ENCODE assay signal across 25 cellular contexts in genomic region chr17:8844229-8845218, GRCh38. TPM values are rescaled to one million over a fixed set of nuclear protein-coding genes. Genes with fewer than 3 reads are reported as not detected.
DNase-seq lines count a peak whose midpoint lies in the region; ATAC-seq, FAIRE-seq and TF ChIP-seq lines count a peak whose summit lies in the region.
"Had no signal": no experiment of that assay in that cellular context is flagged by ENCODE, and none has a peak within 500 bp of the region (broad histone marks: within the 10 kb centered on the region; RNA-seq: fewer than 3 reads in every experiment).

No MANE protein-coding gene starts in this region.

- FAIRE-seq in bronchial epithelial cell (lab: Jason Lieb, UNC) = no peak
- FAIRE-seq: RCC 7860 had no signal

- H3K27ac ChIP-seq in BLaER1 treated with 17β-estradiol and CSF1 and Interleukin-3, amounts not matched to agents 10 nM and 100 nM = peak overlapping the region in 10 of 11 experiments; percentile 42 to 75 (median 57); a peak in 20 of 22 replicates

- H3K9ac ChIP-seq in BLaER1 treated with 17β-estradiol and CSF1 and Interleukin-3, amounts not matched to agents 10 nM and 100 nM = peak overlapping the region in 5 of 11 experiments; percentile 29 to 58 (median 48); a peak in 4 of 22 replicates

- peak; percentile 64 for ATAC-seq in stimulated activated effector memory CD8-positive, alpha-beta T cell treated with anti-CD3 and anti-CD28 coated beads, Interleukin-12 subunit alpha, Interleukin-12 subunit beta, amount 100 ng/mL, for 72 hours
- no peak for ATAC-seq in activated naive CD8-positive, alpha-beta T cell treated with anti-CD3 and anti-CD28 coated beads, Interleukin-2, amount 50 U/mL, for 24 hours

- TF ChIP-seq CTCF in HFF-Myc (IDR thresholded peaks at IDR 0.05; ENCODE audit: low read depth, low read length, missing control alignments) = no peak
- no peak for TF ChIP-seq CTCF in bronchial epithelial cell (IDR thresholded peaks at IDR 0.05; ENCODE audit: insufficient read depth, low read length, severe bottlenecking)

- no peak overlapping the region for H3K4me3 ChIP-seq in BLaER1 treated with 17β-estradiol and CSF1 and Interleukin-3, amounts not matched to agents 10 nM and 100 nM
- H3K4me3 ChIP-seq in HFF-Myc (replicated peaks; ENCODE audit: low read depth, low read length) (0 out of 2 replicates have a peak overlapping the region, but pooled peaks have one; percentile 9), bronchial epithelial cell (ENCODE audit: low read depth, low read length) (no peak overlapping the region)

- H3K4me3 Mint-ChIP-seq in stimulated activated effector memory CD8-positive, alpha-beta T cell treated with anti-CD3 and anti-CD28 coated beads, Interleukin-12 subunit alpha, Interleukin-12 subunit beta, amount 100 ng/mL, for 72 hours = no peak overlapping the region
- no peak overlapping the region for H3K4me3 Mint-ChIP-seq in activated naive CD8-positive, alpha-beta T cell treated with anti-CD3 and anti-CD28 coated beads, Interleukin-2, amount 50 U/mL, for 24 hours
- H3K4me3 Mint-ChIP-seq: CD4-positive, alpha-beta T cell had no signal

- H3K4me1 Mint-ChIP-seq in stimulated activated effector memory CD8-positive, alpha-beta T cell treated with anti-CD3 and anti-CD28 coated beads, Interleukin-12 subunit alpha, Interleukin-12 subunit beta, amount 100 ng/mL, for 72 hours = peaks cover 8% of the 10 kb centered on the region
- H3K4me1 Mint-ChIP-seq in activated naive CD8-positive, alpha-beta T cell treated with anti-CD3 and anti-CD28 coated beads, Interleukin-2, amount 50 U/mL, for 24 hours = peaks cover 6% of the 10 kb centered on the region

- H3K27me3 ChIP-seq in BLaER1 treated with 17β-estradiol and CSF1 and Interleukin-3, amounts not matched to agents 10 nM and 100 nM = no peaks in the 10 kb centered on the region
- H3K27me3 ChIP-seq in bronchial epithelial cell (ENCODE audit: control insufficient read depth, insufficient read depth, low read length) = no peaks in the 10 kb centered on the region

- H3K9me3 ChIP-seq in BLaER1 treated with 17β-estradiol and CSF1 and Interleukin-3, amounts not matched to agents 10 nM and 100 nM (replicated peaks in 1 of 11) = peaks cover 0 to 26% (median 12%) of the 10 kb centered on the region in 11 experiments; a peak in 17 of 22 replicates
- H3K9me3 ChIP-seq: Caco-2 had no signal

- H4K20me1 ChIP-seq in BLaER1 treated with 17β-estradiol and CSF1 and Interleukin-3, amounts not matched to agents 10 nM and 100 nM = peaks cover 0 to 51% (median 0%) of the 10 kb centered on the region in 11 experiments; a peak in 4 of 22 replicates

- peaks cover 4 to 80% (median 49%) of the 10 kb centered on the region in 11 experiments; a peak in 17 of 22 replicates for H3K36me3 ChIP-seq in BLaER1 treated with 17β-estradiol and CSF1 and Interleukin-3, amounts not matched to agents 10 nM and 100 nM
- H3K36me3 ChIP-seq in bronchial epithelial cell (ENCODE audit: control insufficient read depth, insufficient read depth, low read length) = no peaks in the 10 kb centered on the region

- no peak overlapping the region for H3K27ac Mint-ChIP-seq in stimulated activated effector memory CD8-positive, alpha-beta T cell treated with anti-CD3 and anti-CD28 coated beads, Interleukin-12 subunit alpha, Interleukin-12 subunit beta, amount 100 ng/mL, for 72 hours
- H3K27ac Mint-ChIP-seq in activated naive CD8-positive, alpha-beta T cell treated with anti-CD3 and anti-CD28 coated beads, Interleukin-2, amount 50 U/mL, for 24 hours = no peak overlapping the region
- H3K27ac Mint-ChIP-seq: CD4-positive, alpha-beta T cell had no signal

- H3K9me3 Mint-ChIP-seq in stimulated activated effector memory CD8-positive, alpha-beta T cell treated with anti-CD3 and anti-CD28 coated beads, Interleukin-12 subunit alpha, Interleukin-12 subunit beta, amount 100 ng/mL, for 72 hours = no peaks in the 10 kb centered on the region
- H3K9me3 Mint-ChIP-seq in activated naive CD8-positive, alpha-beta T cell treated with anti-CD3 and anti-CD28 coated beads, Interleukin-2, amount 50 U/mL, for 24 hours = no peaks in the 10 kb centered on the region
- H3K9me3 Mint-ChIP-seq: CD4-positive, alpha-beta T cell had no signal

- no peaks in the 10 kb centered on the region for H3K27me3 Mint-ChIP-seq in activated naive CD8-positive, alpha-beta T cell treated with anti-CD3 and anti-CD28 coated beads, Interleukin-2, amount 50 U/mL, for 24 hours
- H3K27me3 Mint-ChIP-seq: CD4-positive, alpha-beta T cell had no signal

- peak overlapping the region; percentile 62 to 84 (median 74) for H3K4me2 ChIP-seq in BLaER1 treated with 17β-estradiol and CSF1 and Interleukin-3, amounts not matched to agents 10 nM and 100 nM

- H3K36me3 Mint-ChIP-seq in stimulated activated effector memory CD8-positive, alpha-beta T cell treated with anti-CD3 and anti-CD28 coated beads, Interleukin-12 subunit alpha, Interleukin-12 subunit beta, amount 100 ng/mL, for 72 hours = peaks cover 34% of the 10 kb centered on the region
- H3K36me3 Mint-ChIP-seq in activated naive CD8-positive, alpha-beta T cell treated with anti-CD3 and anti-CD28 coated beads, Interleukin-2, amount 50 U/mL, for 24 hours (ENCODE audit: low read depth) = no peaks in the 10 kb centered on the region

- peaks cover 26 to 50% (median 37%) of the 10 kb centered on the region in 10 experiments for H3K4me1 ChIP-seq in BLaER1 treated with 17β-estradiol and CSF1 and Interleukin-3, amounts not matched to agents 10 nM and 100 nM
- H3K4me1 ChIP-seq: Caco-2 had no signal

- DNase-seq in HFF-Myc (ENCODE audit: extremely low read depth, low read depth) = peak; percentile 64
- DNase-seq in bronchial epithelial cell (ENCODE audit: low read depth) = peak; percentile 47
- DNase-seq in stimulated activated effector memory CD8-positive, alpha-beta T cell treated with anti-CD3 and anti-CD28 coated beads, Interleukin-12 subunit alpha, Interleukin-12 subunit beta, amount 100 ng/mL, for 72 hours (ENCODE audit: low spot score in 2 of 2) = no peak
- no peak for DNase-seq in mesenteric fat pad (ENCODE audit: low spot score)
- no peak for DNase-seq in activated naive CD8-positive, alpha-beta T cell treated with anti-CD3 and anti-CD28 coated beads, Interleukin-2, amount 50 U/mL, for 24 hours
- no peak for DNase-seq in AML-193 (lab: John Stamatoyannopoulos, UW)
- DNase-seq: Caco-2; CD4-positive, alpha-beta T cell; GDM1; H7; MM.1S; NCI-H1092; NCI-H1436 treated with DMSO at 0.1 percent for 48 hours; NCI-H2029 treated with DMSO at 0.1 percent for 48 hours; NCI-H2171; NCI-H446; NCI-H748 treated with DMSO at 0.1 percent for 48 hours; NK-92 treated with Interleukin-12 subunit alpha and Interleukin-12 subunit beta, amount 100 ng/mL, for 24 hours; SHP77; T-helper 1 cell had no signal

RNA-seq across cellular contexts. Expression of gene PIK3R6, which starts 22.9 kb away (rescaled TPM):
- total RNA-seq in bronchial epithelial cell (not detected in 2 replicates), mesenteric fat pad (1.6 TPM)
- total RNA-seq: Caco-2, Daoy, LHCN-M2, OCI-LY7 had no signal

RNA-seq across cellular contexts. Expression of gene MFSD6L, which starts 45.4 kb away (rescaled TPM):
- 0.13 TPM in 1 of 2 replicates, not detected in the other for total RNA-seq in bronchial epithelial cell
- total RNA-seq in mesenteric fat pad = not detected
- total RNA-seq: Caco-2, Daoy, H7, LHCN-M2, OCI-LY7 had no signal

Comparison
In these comparisons a context has a peak if more than half of its experiments do, and no peak if none do; other contexts are left out.
1. DNase-seq: peak in HFF-Myc (single experiment) and bronchial epithelial cell (single experiment); none in stimulated activated effector memory CD8-positive, alpha-beta T cell treated with anti-CD3 and anti-CD28 coated beads, Interleukin-12 subunit alpha, Interleukin-12 subunit beta, amount 100 ng/mL, for 72 hours (0 of 2), mesenteric fat pad (single experiment), activated naive CD8-positive, alpha-beta T cell treated with anti-CD3 and anti-CD28 coated beads, Interleukin-2, amount 50 U/mL, for 24 hours (single experiment) and AML-193 (0 of 2).